In the genomic region with DNA sequence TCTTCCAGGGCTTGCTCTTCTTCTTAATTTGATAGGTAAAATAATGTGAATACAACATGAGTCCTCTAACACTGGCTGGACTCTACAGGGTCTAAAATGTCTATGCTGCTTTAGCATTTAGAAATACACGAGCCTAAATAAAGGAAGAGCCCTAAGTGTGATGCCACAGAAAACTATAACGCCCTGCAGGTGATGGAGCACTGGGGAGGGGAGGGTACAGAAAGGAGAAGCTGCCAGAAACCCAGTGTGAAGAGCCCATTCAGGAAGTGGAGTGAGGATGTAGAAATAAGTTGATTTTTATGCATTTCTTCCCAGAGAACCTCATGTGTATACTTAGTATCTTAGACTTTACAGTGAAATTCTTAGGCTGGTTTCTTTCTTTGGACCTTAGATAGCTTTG, we compare ENCODE assay signal across 21 cellular contexts.
DNase-seq lines count a peak whose midpoint lies in the region; ATAC-seq and TF ChIP-seq lines count a peak whose summit lies in the region.
"Had no signal": no experiment of that assay in that cellular context is flagged by ENCODE, and none has a peak within 500 bp of the region (broad histone marks: within the 10 kb centered on the region; RNA-seq: fewer than 3 reads in every experiment).

No MANE protein-coding gene starts in this region.

- peak overlapping the region; percentile 32 for H3K27ac Mint-ChIP-seq in T-helper 1 cell treated with Interleukin-12 subunit alpha and Interleukin-12 subunit beta and Interleukin-4 antibody, amounts not matched to agents 30 μg/mL and 1 μg/mL, for 36 hours
- peak overlapping the region; percentile 11 for H3K27ac Mint-ChIP-seq in activated CD8-positive, alpha-beta T cell treated with anti-CD3 and anti-CD28 coated beads, Interleukin-2, amount 10 ng/mL, durations not matched to agents 7 days and 5 days
- peak overlapping the region; percentile 12 for H3K27ac Mint-ChIP-seq in stimulated activated memory B cell treated with anti-CD40 and anti-IgM and Interleukin-4, amounts not matched to agents 10 μg/mL and 1 μg/mL and 100 μg/mL, for 72 hours

- H3K9me3 Mint-ChIP-seq in T-helper 1 cell treated with Interleukin-12 subunit alpha and Interleukin-12 subunit beta and Interleukin-4 antibody, amounts not matched to agents 30 μg/mL and 1 μg/mL, for 36 hours = no peaks in the 10 kb centered on the region
- H3K9me3 Mint-ChIP-seq in activated CD8-positive, alpha-beta T cell treated with anti-CD3 and anti-CD28 coated beads, Interleukin-2, amount 10 ng/mL, durations not matched to agents 7 days and 5 days (ENCODE audit: insufficient read depth) = no peaks in the 10 kb centered on the region
- H3K9me3 Mint-ChIP-seq in stimulated activated memory B cell treated with anti-CD40 and anti-IgM and Interleukin-4, amounts not matched to agents 10 μg/mL and 1 μg/mL and 100 μg/mL, for 72 hours = peaks cover 3% of the 10 kb centered on the region
- H3K9me3 Mint-ChIP-seq: activated T-cell treated with anti-CD3 and anti-CD28 coated beads, Interleukin-2, amount 50 U/mL, for 4 hours; immature natural killer cell had no signal

- no peak for ATAC-seq in activated CD8-positive, alpha-beta T cell treated with anti-CD3 and anti-CD28 coated beads, Interleukin-2, amount 10 ng/mL, durations not matched to agents 7 days and 5 days
- no peak for ATAC-seq in stimulated activated memory B cell treated with anti-CD40 and anti-IgM and Interleukin-4, amounts not matched to agents 10 μg/mL and 1 μg/mL and 100 μg/mL, for 72 hours
- no peak for ATAC-seq in GM21381 (IDR thresholded peaks at IDR 0.05; ENCODE audit: unreplicated experiment)
- no peak for ATAC-seq in esophagus mucosa
- ATAC-seq: activated T-cell treated with anti-CD3 and anti-CD28 coated beads, Interleukin-2, amount 50 U/mL, for 4 hours; psoas muscle had no signal

- peaks cover 29% of the 10 kb centered on the region for H3K4me1 Mint-ChIP-seq in T-helper 1 cell treated with Interleukin-12 subunit alpha and Interleukin-12 subunit beta and Interleukin-4 antibody, amounts not matched to agents 30 μg/mL and 1 μg/mL, for 36 hours (ENCODE audit: low read depth)
- H3K4me1 Mint-ChIP-seq in activated CD8-positive, alpha-beta T cell treated with anti-CD3 and anti-CD28 coated beads, Interleukin-2, amount 10 ng/mL, durations not matched to agents 7 days and 5 days (ENCODE audit: low read depth) = peaks cover 4% of the 10 kb centered on the region
- H3K4me1 Mint-ChIP-seq in stimulated activated memory B cell treated with anti-CD40 and anti-IgM and Interleukin-4, amounts not matched to agents 10 μg/mL and 1 μg/mL and 100 μg/mL, for 72 hours = peaks cover 47% of the 10 kb centered on the region

- H3K27me3 Mint-ChIP-seq in T-helper 1 cell treated with Interleukin-12 subunit alpha and Interleukin-12 subunit beta and Interleukin-4 antibody, amounts not matched to agents 30 μg/mL and 1 μg/mL, for 36 hours (ENCODE audit: low read depth) = no peaks in the 10 kb centered on the region
- H3K27me3 Mint-ChIP-seq in activated CD8-positive, alpha-beta T cell treated with anti-CD3 and anti-CD28 coated beads, Interleukin-2, amount 10 ng/mL, durations not matched to agents 7 days and 5 days (ENCODE audit: low read depth) = no peaks in the 10 kb centered on the region
- H3K27me3 Mint-ChIP-seq in stimulated activated memory B cell treated with anti-CD40 and anti-IgM and Interleukin-4, amounts not matched to agents 10 μg/mL and 1 μg/mL and 100 μg/mL, for 72 hours = no peaks in the 10 kb centered on the region
- H3K27me3 Mint-ChIP-seq: naive B cell had no signal

- CTCF ChIA-PET in activated CD8-positive, alpha-beta T cell treated with anti-CD3 and anti-CD28 coated beads, Interleukin-2, amount 10 ng/mL, durations not matched to agents 7 days and 5 days (lab: Charles Lee) = interaction anchor here (1.0 kb wide), 1 partner anchor 13 kb away, joined by 3 read pairs; no protein-coding TSS in a partner anchor

- POLR2A ChIA-PET in activated CD8-positive, alpha-beta T cell treated with anti-CD3 and anti-CD28 coated beads, Interleukin-2, amount 10 ng/mL, durations not matched to agents 7 days and 5 days (lab: Charles Lee) = no interaction called here

- no peak overlapping the region for H3K4me3 Mint-ChIP-seq in T-helper 1 cell treated with Interleukin-12 subunit alpha and Interleukin-12 subunit beta and Interleukin-4 antibody, amounts not matched to agents 30 μg/mL and 1 μg/mL, for 36 hours
- H3K4me3 Mint-ChIP-seq in activated CD8-positive, alpha-beta T cell treated with anti-CD3 and anti-CD28 coated beads, Interleukin-2, amount 10 ng/mL, durations not matched to agents 7 days and 5 days = no peak overlapping the region
- no peak overlapping the region for H3K4me3 Mint-ChIP-seq in stimulated activated memory B cell treated with anti-CD40 and anti-IgM and Interleukin-4, amounts not matched to agents 10 μg/mL and 1 μg/mL and 100 μg/mL, for 72 hours
- H3K4me3 Mint-ChIP-seq: activated T-cell treated with anti-CD3 and anti-CD28 coated beads, Interleukin-2, amount 50 U/mL, for 4 hours; immature natural killer cell had no signal

- no peak for TF ChIP-seq CTCF in NB4 (IDR thresholded peaks at IDR 0.05; ENCODE audit: low read depth, low read length)

- H3K36me3 Mint-ChIP-seq in T-helper 1 cell treated with Interleukin-12 subunit alpha and Interleukin-12 subunit beta and Interleukin-4 antibody, amounts not matched to agents 30 μg/mL and 1 μg/mL, for 36 hours (ENCODE audit: low read depth) = peaks cover 46% of the 10 kb centered on the region
- peaks cover 46% of the 10 kb centered on the region for H3K36me3 Mint-ChIP-seq in activated CD8-positive, alpha-beta T cell treated with anti-CD3 and anti-CD28 coated beads, Interleukin-2, amount 10 ng/mL, durations not matched to agents 7 days and 5 days (ENCODE audit: low read depth)
- peaks cover 77% of the 10 kb centered on the region for H3K36me3 Mint-ChIP-seq in stimulated activated memory B cell treated with anti-CD40 and anti-IgM and Interleukin-4, amounts not matched to agents 10 μg/mL and 1 μg/mL and 100 μg/mL, for 72 hours

- no peak for TF ChIP-seq POLR2A in NB4 (IDR thresholded peaks at IDR 0.05; ENCODE audit: extremely low read depth, insufficient read length)

- H3K4me3 ChIP-seq in NB4 (ENCODE audit: low read depth, low read length) = no peak overlapping the region
- H3K4me3 ChIP-seq: lung, psoas muscle, spleen, tibial artery had no signal

- DNase-seq in T-helper 1 cell (no peak), NB4 (ENCODE audit: low read depth) (peak; percentile 52), NCI-H2171 (lab: John Stamatoyannopoulos, UW) (no peak)
- DNase-seq in activated CD8-positive, alpha-beta T cell treated with anti-CD3 and anti-CD28 coated beads, Interleukin-2, amount 10 ng/mL, durations not matched to agents 7 days and 5 days = no peak
- DNase-seq: 8988T; activated CD4-positive, alpha-beta T cell treated with anti-CD3 and anti-CD28 coated beads, Interleukin-2, amount 50 U/mL, for 1 hour; activated T-cell treated with anti-CD3 and anti-CD28 coated beads, Interleukin-2, amount 50 U/mL, for 4 hours; DMS79 treated with DMSO at 0.1 percent for 48 hours; immature natural killer cell; naive B cell; NCI-H1694; NCI-H446 treated with DMSO at 0.1 percent for 48 hours; OCI-M1; psoas muscle; spleen; tibial artery had no signal
